ENCODE assay signal across 10 cellular contexts in genomic region chr11:31816467-31817053, GRCh38. TPM values are rescaled to one million over a fixed set of nuclear protein-coding genes. Genes with fewer than 3 reads are reported as not detected.
DNase-seq lines count a peak whose midpoint lies in the region; ATAC-seq and TF ChIP-seq lines count a peak whose summit lies in the region.
"Had no signal": no experiment of that assay in that cellular context is flagged by ENCODE, and none has a peak within 500 bp of the region (broad histone marks: within the 10 kb centered on the region; RNA-seq: fewer than 3 reads in every experiment).

No MANE protein-coding gene starts in this region.

- H3K4me3 Mint-ChIP-seq in neural progenitor cell: peak overlapping the region; percentile 97

- TF ChIP-seq CTCF in colonic mucosa (IDR thresholded peaks at IDR 0.05) (no peak), neural progenitor cell (IDR thresholded peaks at IDR 0.05) (no peak), omental fat pad (IDR thresholded peaks at IDR 0.05) (no peak)

- H3K36me3 ChIP-seq in HUES64 (ENCODE audit: insufficient read depth, low read length) (no peaks in the 10 kb centered on the region), colonic mucosa (no peaks in the 10 kb centered on the region), neural progenitor cell (no peaks in the 10 kb centered on the region)

- H3K27me3 Mint-ChIP-seq in neural progenitor cell (ENCODE audit: insufficient read depth, low read depth): peaks cover 70% of the 10 kb centered on the region

- peaks cover 2% of the 10 kb centered on the region for H3K36me3 Mint-ChIP-seq in neural progenitor cell

- H3K9ac ChIP-seq in HUES64 (ENCODE audit: low read depth, low read length) (no peak overlapping the region), colonic mucosa (ENCODE audit: low read depth in 2 of 2, low read length in 2 of 2) (no peak overlapping the region), neural progenitor cell (no peak overlapping the region)

- H3K4me1 ChIP-seq in HUES64 (ENCODE audit: insufficient read depth, low read length): peaks cover 47% of the 10 kb centered on the region
- peaks cover 28% of the 10 kb centered on the region for H3K4me1 ChIP-seq in colonic mucosa
- H3K4me1 ChIP-seq in neural progenitor cell: peaks cover 75% of the 10 kb centered on the region

- H3K4me2 ChIP-seq in neural progenitor cell: peak overlapping the region; percentile 98

- peaks cover 92% of the 10 kb centered on the region for H3F3A ChIP-seq in neural progenitor cell (ENCODE audit: low read depth)

- H3K4me1 Mint-ChIP-seq in neural progenitor cell: peaks cover 42% of the 10 kb centered on the region

- H2AFZ ChIP-seq in neural progenitor cell (replicated peaks): peak overlapping the region; percentile 27

- ATAC-seq in GM18867 (IDR thresholded peaks at IDR 0.05; ENCODE audit: unreplicated experiment) (no peak), HG03139 (IDR thresholded peaks at IDR 0.05; ENCODE audit: unreplicated experiment) (no peak), omental fat pad (ENCODE audit: low FRiP score) (no peak), GM19351 (IDR thresholded peaks at IDR 0.05; ENCODE audit: unreplicated experiment) (no peak)

- peaks cover 34% of the 10 kb centered on the region for H4K20me1 ChIP-seq in neural progenitor cell (ENCODE audit: low read depth)

- H3K27me3 ChIP-seq in HUES64 (ENCODE audit: insufficient read depth, low read length) (peaks cover 100% of the 10 kb centered on the region), colonic mucosa (peaks cover 96% of the 10 kb centered on the region), neural progenitor cell (peaks cover 92% of the 10 kb centered on the region)

- no peaks in the 10 kb centered on the region for H3K79me2 ChIP-seq in neural progenitor cell (ENCODE audit: low read depth)

- H3K9me3 ChIP-seq in HUES64 (ENCODE audit: insufficient read depth, low read depth, low read length) (no peaks in the 10 kb centered on the region), colonic mucosa (no peaks in the 10 kb centered on the region), neural progenitor cell (ENCODE audit: low read depth) (no peaks in the 10 kb centered on the region)

- no peak overlapping the region for H3K27ac ChIP-seq in HUES64 (ENCODE audit: low read depth, low read length)
- H3K27ac ChIP-seq in colonic mucosa: no peak overlapping the region
- H3K27ac ChIP-seq in neural progenitor cell: no peak overlapping the region
- H3K27ac ChIP-seq: HL-60 had no signal

- peak overlapping the region; percentile 47; the same call in 1 of the 2 replicates for H3K4me3 ChIP-seq in HUES64 (ENCODE audit: low read length)
- peak overlapping the region; percentile 14 for H3K4me3 ChIP-seq in colonic mucosa
- H3K4me3 ChIP-seq in neural progenitor cell: peak overlapping the region; percentile 91
- H3K4me3 ChIP-seq: lung had no signal

- 2% methylated on average over 38 of the region's 40 CpGs for WGBS in HUES64

- peak overlapping the region; percentile 86 for H3K27ac Mint-ChIP-seq in neural progenitor cell

- intact Hi-C loops in colonic mucosa (cut with DNase I): no loop called here

- peak; percentile 16 for DNase-seq in COR-L47 (lab: John Stamatoyannopoulos, UW)
- peak; percentile 56 for DNase-seq in colonic mucosa
- DNase-seq in neural progenitor cell (ENCODE audit: low spot score): peak; percentile 39
- DNase-seq in omental fat pad (ENCODE audit: low spot score): no peak

- H3K9me3 Mint-ChIP-seq in neural progenitor cell: no peaks in the 10 kb centered on the region

RNA-seq across cellular contexts. Expression of gene PAX6, which starts 5.4 kb away (rescaled TPM):
- 2.2 TPM for polyA plus RNA-seq in HUES64 (2013, experiment 1 of 2)
- 5.3 TPM for polyA plus RNA-seq in HUES64 (2013, experiment 2 of 2)
- total RNA-seq in colonic mucosa: 1 to 10 TPM; 1.1 to 1.6 TPM
- total RNA-seq in neural progenitor cell (ENCODE audit: low replicate concordance): 190 and 215 TPM in 2 replicates
- total RNA-seq in omental fat pad: under 1 TPM in 1 of 4 donors, not detected in 3; 0.46 TPM
- total RNA-seq: lung had no signal

Comparison
In these comparisons a context has a peak if more than half of its experiments do, and no peak if none do; other contexts are left out.
1. H3K4me3 ChIP-seq: peak in every context shown above with its lines; median percentile 91 in neural progenitor cell; 47 in HUES64; 14 in colonic mucosa.
2. RNA of gene PAX6, which starts 5.4 kb away (total RNA-seq): 190 to 215 TPM in neural progenitor cell; 1.1 to 1.6 TPM in colonic mucosa and 0.46 TPM in omental fat pad; every median in the first group is over 10 times any median in the second.